27 cellular contexts compared by ENCODE assay signal in the genomic region with DNA sequence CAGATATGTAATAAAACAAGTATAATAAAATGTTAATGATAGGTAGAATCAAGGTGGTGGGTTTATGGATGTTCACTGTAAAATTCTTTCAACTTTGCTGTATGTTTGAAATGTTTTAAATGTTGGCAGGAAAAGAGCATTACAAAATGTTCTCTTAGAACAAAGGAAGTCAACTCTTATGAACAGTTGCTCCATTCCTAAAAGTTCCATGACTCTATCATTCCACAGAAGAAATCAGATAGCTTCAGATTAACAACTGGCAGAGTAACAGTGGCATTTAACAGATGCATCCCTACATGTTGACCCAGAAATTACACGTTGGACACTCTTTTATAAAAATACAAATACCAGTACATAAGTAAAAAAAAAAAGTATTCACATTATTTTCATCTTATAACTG.
"Had no signal": no experiment of that assay in that cellular context is flagged by ENCODE, and none has a peak within 500 bp of the region (broad histone marks: within the 10 kb centered on the region; RNA-seq: fewer than 3 reads in every experiment).

No MANE protein-coding gene starts in this region.

- H3K4me2 ChIP-seq: SK-N-SH had no signal

- H3K9me2 ChIP-seq: SK-N-SH had no signal

- H3K4me1 Mint-ChIP-seq: activated CD4-positive, alpha-beta memory T cell treated with anti-CD3 and anti-CD28 coated beads, Interleukin-2, amount 10 ng/mL, durations not matched to agents 7 days and 5 days; activated CD4-positive, alpha-beta T cell treated with anti-CD3 and anti-CD28 coated beads for 36 hours; activated T-helper 17 cell treated with anti-CD3 and anti-CD28 coated beads, Interleukin-2, amount 50 U/mL, for 72 hours had no signal

- H3K27me3 Mint-ChIP-seq: activated CD4-positive, alpha-beta memory T cell treated with anti-CD3 and anti-CD28 coated beads, Interleukin-2, amount 10 ng/mL, durations not matched to agents 7 days and 5 days; activated CD4-positive, alpha-beta T cell treated with anti-CD3 and anti-CD28 coated beads for 36 hours; activated naive CD8-positive, alpha-beta T cell; activated T-helper 17 cell treated with anti-CD3 and anti-CD28 coated beads, Interleukin-2, amount 50 U/mL, for 72 hours had no signal

- H3K27me3 ChIP-seq: SJCRH30 had no signal

- H3K36me3 Mint-ChIP-seq: activated naive CD8-positive, alpha-beta T cell had no signal

- H3K4me3 Mint-ChIP-seq: activated CD4-positive, alpha-beta memory T cell treated with anti-CD3 and anti-CD28 coated beads, Interleukin-2, amount 10 ng/mL, durations not matched to agents 7 days and 5 days; activated CD4-positive, alpha-beta T cell treated with anti-CD3 and anti-CD28 coated beads for 36 hours; activated naive CD4-positive, alpha-beta T cell treated with anti-CD3 and anti-CD28 coated beads for 36 hours; activated naive CD8-positive, alpha-beta T cell; activated T-helper 17 cell treated with anti-CD3 and anti-CD28 coated beads, Interleukin-2, amount 50 U/mL, for 72 hours had no signal

- H3K4me1 ChIP-seq: SJCRH30 had no signal

- H3K36me3 ChIP-seq: SJCRH30 had no signal

- ATAC-seq: activated CD4-positive, alpha-beta T cell treated with anti-CD3 and anti-CD28 coated beads for 36 hours; activated T-helper 17 cell treated with anti-CD3 and anti-CD28 coated beads, Interleukin-2, amount 50 U/mL, for 72 hours; Panc1; Right ventricle myocardium inferior had no signal

- H3K27ac Mint-ChIP-seq: activated CD4-positive, alpha-beta memory T cell treated with anti-CD3 and anti-CD28 coated beads, Interleukin-2, amount 10 ng/mL, durations not matched to agents 7 days and 5 days; activated CD4-positive, alpha-beta T cell treated with anti-CD3 and anti-CD28 coated beads for 36 hours; activated naive CD4-positive, alpha-beta T cell treated with anti-CD3 and anti-CD28 coated beads for 36 hours; activated naive CD8-positive, alpha-beta T cell; activated T-helper 17 cell treated with anti-CD3 and anti-CD28 coated beads, Interleukin-2, amount 50 U/mL, for 72 hours had no signal

- H3K27ac ChIP-seq: SJCRH30, VCaP had no signal

- H3K4me3 ChIP-seq: SJCRH30 had no signal

- DNase-seq: activated CD4-positive, alpha-beta memory T cell treated with anti-CD3 and anti-CD28 coated beads, Interleukin-2, amount 10 ng/mL, durations not matched to agents 7 days and 5 days; activated CD4-positive, alpha-beta T cell treated with anti-CD3 and anti-CD28 coated beads for 36 hours; activated CD4-positive, alpha-beta T cell treated with anti-CD3 and anti-CD28 coated beads, Interleukin-2, amount 50 U/mL, for 1 hour; activated CD4-positive, CD25-positive, alpha-beta regulatory T cell; activated gamma-delta T cell; activated naive CD4-positive, alpha-beta T cell treated with anti-CD3 and anti-CD28 coated beads for 36 hours; activated T-cell treated with anti-CD3 and anti-CD28 coated beads for 4 hours; activated T-cell treated with anti-CD3 and anti-CD28 coated beads, Interleukin-2, amount 50 U/mL, for 48 hours; anterior cingulate cortex; MM.1S; NCI-H1105; NCI-H1436; NCI-H1694 treated with DMSO at 0.1 percent for 48 hours; NCI-H2029 treated with DMSO at 0.1 percent for 48 hours; NCI-H345; NCI-H510A; NCI-H526 treated with DMSO at 0.1 percent for 48 hours; NCI-H82; RPMI8226; SJCRH30; SK-N-SH; T-helper 1 cell had no signal
